Comparison of ENCODE assay signal across 32 cellular contexts in the genomic region with DNA sequence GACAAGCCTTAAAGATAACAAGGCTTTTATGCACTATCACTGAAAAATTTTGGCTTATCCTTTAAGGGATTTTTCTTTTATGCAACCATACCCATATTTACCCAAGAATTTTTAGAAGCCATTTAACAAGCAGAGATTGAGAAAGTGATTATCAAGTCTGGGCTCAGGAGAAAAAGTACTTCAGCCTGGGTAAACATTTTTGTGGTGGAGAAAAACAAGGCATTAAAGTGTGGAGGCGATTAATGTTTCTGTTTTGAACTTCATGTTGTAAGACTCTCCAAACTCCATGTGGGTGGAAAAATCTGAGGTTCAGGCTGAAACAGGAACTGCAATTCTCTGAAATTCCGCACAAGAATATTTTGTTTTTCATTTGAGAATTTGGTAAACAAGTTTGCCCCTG.
A peak's percentile ranks its signal among the peaks of the same experiment; 100 is the strongest.
DNase-seq lines count a peak whose midpoint lies in the region; TF ChIP-seq lines count a peak whose summit lies in the region.
"Had no signal": no experiment of that assay in that cellular context is flagged by ENCODE, and none has a peak within 500 bp of the region (broad histone marks: within the 10 kb centered on the region; RNA-seq: fewer than 3 reads in every experiment).

No MANE protein-coding gene starts in this region.

- no CpG with 5 or more reads among the region's 2 CpGs for WGBS in H9 (ENCODE audit: extremely low coverage, insufficient read length, low lambda C conversion rate)
- WGBS in endodermal cell (ENCODE audit: insufficient coverage in 1 of 2, insufficient read length in 1 of 2), 2 experiments: 90 to 100% methylated on average over 2 of the region's 2 CpGs

- H2AFZ ChIP-seq in H9 (ENCODE audit: low read length) (no peak overlapping the region), osteoblast (ENCODE audit: low read length) (peak overlapping the region; percentile 4)
- H2AFZ ChIP-seq: hepatocyte had no signal

- TF ChIP-seq CTCF in H9 (conservative IDR thresholded peaks at IDR 0.05) (no peak), endodermal cell (conservative IDR thresholded peaks at IDR 0.05) (peak; percentile 24), osteoblast (IDR thresholded peaks at IDR 0.05; ENCODE audit: extremely low read depth, low read depth, low read length) (no peak), dorsolateral prefrontal cortex (IDR thresholded peaks at IDR 0.05 in 54 of 56, conservative IDR thresholded peaks at IDR 0.05 in 2 of 56; ENCODE audit: low read depth in 1 of 56, partially characterized antibody in 56 of 56) (peak in 2 of 56 donors; percentile 8 to 21), right atrium auricular region (IDR thresholded peaks at IDR 0.05) (no peak)

- H3K27ac Mint-ChIP-seq in H9 (no peak overlapping the region), endodermal cell (no peak overlapping the region)
- H3K27ac Mint-ChIP-seq: activated T-helper 1 cell treated with anti-CD3 and anti-CD28 coated beads, Interleukin-12 subunit alpha, Interleukin-12 subunit beta, Interleukin-2, Interleukin-4 antibody, amounts not matched to agents 30 ng/mL and 10 ng/mL and 1 ng/mL, durations not matched to agents 14 hours and 24 hours and 36 hours; WTC11 had no signal

- no peak overlapping the region for H3K18ac ChIP-seq in H9 (ENCODE audit: insufficient read length, low read depth, low read length)

- no peak overlapping the region for H2BK15ac ChIP-seq in H9 (ENCODE audit: low read depth, low read length)

- no peak overlapping the region for H3K4me3 ChIP-seq in endodermal cell (ENCODE audit: low read length)
- no peak overlapping the region for H3K4me3 ChIP-seq in osteoblast (ENCODE audit: insufficient read depth, low read length)
- H3K4me3 ChIP-seq in dorsolateral prefrontal cortex: no peak overlapping the region
- H3K4me3 ChIP-seq in right atrium auricular region: no peak overlapping the region
- H3K4me3 ChIP-seq: A549; BLaER1 treated with 17β-estradiol and CSF1 and Interleukin-3, amounts not matched to agents 10 nM and 100 nM; colonic mucosa; gastroesophageal sphincter; hepatocyte; prostate gland; thoracic aorta had no signal

- no peaks in the 10 kb centered on the region for H3K23me2 ChIP-seq in H9 (ENCODE audit: insufficient read length, low read depth, low read length, poor library complexity, severe bottlenecking)

- no peaks in the 10 kb centered on the region for H3K79me2 ChIP-seq in H9 (ENCODE audit: insufficient read depth, low read length)
- no peaks in the 10 kb centered on the region for H3K79me2 ChIP-seq in osteoblast (ENCODE audit: insufficient read depth, low read length)
- H3K79me2 ChIP-seq: hepatocyte had no signal

- no peak overlapping the region for H3K23ac ChIP-seq in H9 (ENCODE audit: insufficient read length, low read depth, low read length)

- H3K56ac ChIP-seq in H9 (ENCODE audit: insufficient read length, low read depth, low read length): no peak overlapping the region

- H3K4me2 ChIP-seq in H9 (ENCODE audit: insufficient read depth, insufficient read length, low read length) (no peak overlapping the region), osteoblast (ENCODE audit: insufficient read depth, low read length) (no peak overlapping the region)
- H3K4me2 ChIP-seq: A549; BLaER1 treated with 17β-estradiol and CSF1 and Interleukin-3, amounts not matched to agents 10 nM and 100 nM; hepatocyte had no signal

- peak overlapping the region; percentile 60 for H2BK20ac ChIP-seq in H9 (ENCODE audit: low read depth, low read length, poor library complexity, severe bottlenecking)

- DNase-seq in AG08395 (ENCODE audit: low spot score): peak; percentile 49
- no peak for DNase-seq in H9
- no peak for DNase-seq in endodermal cell
- DNase-seq in osteoblast (ENCODE audit: insufficient read length, low spot score, missing footprints): no peak
- no peak for DNase-seq in NCI-H146 treated with DMSO at 0.1 percent for 48 hours (lab: John Stamatoyannopoulos, UW; ENCODE audit: unreplicated experiment)
- no peak for DNase-seq in dorsolateral prefrontal cortex
- no peak for DNase-seq in RPMI8226
- no peak for DNase-seq in right atrium auricular region (ENCODE audit: low spot score)
- DNase-seq: activated CD4-positive, alpha-beta T cell treated with anti-CD3 and anti-CD28 coated beads, Interleukin-2, amount 50 U/mL, for 1 hour; activated naive CD4-positive, alpha-beta T cell treated with anti-CD3 and anti-CD28 coated beads, Interleukin-2, amount 50 U/mL, for 16 hours; Caco-2; colonic mucosa; effector memory CD4-positive, alpha-beta T cell; Kasumi-1; left colon; mesendoderm; NCI-H1048; NCI-H1694 treated with DMSO at 0.1 percent for 48 hours; NCI-H2171; NCI-H526; stimulated activated naive CD8-positive, alpha-beta T cell treated with anti-CD3 and anti-CD28 coated beads, Interleukin-15, Interleukin-2, amounts not matched to agents 100 U/mL and 50 U/mL, for 24 hours; T1000 had no signal

- H4K20me1 ChIP-seq in H9 (ENCODE audit: control insufficient read depth, insufficient read depth, insufficient read length): no peaks in the 10 kb centered on the region
- H4K20me1 ChIP-seq in osteoblast (ENCODE audit: insufficient read depth, low read length): no peaks in the 10 kb centered on the region
- H4K20me1 ChIP-seq: BLaER1 treated with 17β-estradiol and CSF1 and Interleukin-3, amounts not matched to agents 10 nM and 100 nM had no signal

- no peak overlapping the region for H3K4me3 Mint-ChIP-seq in H9
- H3K4me3 Mint-ChIP-seq in endodermal cell: no peak overlapping the region
- H3K4me3 Mint-ChIP-seq: activated T-helper 1 cell treated with anti-CD3 and anti-CD28 coated beads, Interleukin-12 subunit alpha, Interleukin-12 subunit beta, Interleukin-2, Interleukin-4 antibody, amounts not matched to agents 30 ng/mL and 10 ng/mL and 1 ng/mL, durations not matched to agents 14 hours and 24 hours and 36 hours; WTC11 had no signal

- no peaks in the 10 kb centered on the region for H3K4me1 Mint-ChIP-seq in H9
- H3K4me1 Mint-ChIP-seq in endodermal cell: peaks cover 4% of the 10 kb centered on the region
- H3K4me1 Mint-ChIP-seq: WTC11 had no signal

- H2BK12ac ChIP-seq in H9 (ENCODE audit: insufficient read length, low read depth, low read length): no peak overlapping the region

- H3K9me3 ChIP-seq in H9 (ENCODE audit: control insufficient read depth, low read depth, low read length) (no peaks in the 10 kb centered on the region), endodermal cell (ENCODE audit: control insufficient read depth, low read length) (peaks cover 10% of the 10 kb centered on the region), osteoblast (ENCODE audit: low read depth, low read length) (no peaks in the 10 kb centered on the region), right atrium auricular region (peaks cover 0 to 14% of the 10 kb centered on the region in 2 donors)
- H3K9me3 ChIP-seq: colonic mucosa, prostate gland had no signal

- no peaks in the 10 kb centered on the region for H3K4me1 ChIP-seq in H9 (ENCODE audit: insufficient read depth, low read length)
- no peaks in the 10 kb centered on the region for H3K4me1 ChIP-seq in endodermal cell (ENCODE audit: control insufficient read depth, insufficient read depth, low read length)
- no peaks in the 10 kb centered on the region for H3K4me1 ChIP-seq in osteoblast (ENCODE audit: insufficient read depth, low read length)
- peaks cover 0 to 6% of the 10 kb centered on the region in 2 donors for H3K4me1 ChIP-seq in right atrium auricular region
- H3K4me1 ChIP-seq: A549; BLaER1 treated with 17β-estradiol and CSF1 and Interleukin-3, amounts not matched to agents 10 nM and 100 nM; colonic mucosa; gastroesophageal sphincter; prostate gland had no signal

- H3K36me3 ChIP-seq in endodermal cell (ENCODE audit: control insufficient read depth, insufficient read depth, low read length): no peaks in the 10 kb centered on the region
- no peaks in the 10 kb centered on the region for H3K36me3 ChIP-seq in osteoblast (ENCODE audit: insufficient read depth, low read length)
- no peaks in the 10 kb centered on the region for H3K36me3 ChIP-seq in right atrium auricular region
- H3K36me3 ChIP-seq: colonic mucosa, gastroesophageal sphincter, neutrophil, prostate gland, thoracic aorta had no signal

- no peak overlapping the region for H2BK120ac ChIP-seq in H9 (ENCODE audit: low read depth, low read length, poor library complexity, severe bottlenecking)

- peaks cover 14% of the 10 kb centered on the region in 2 experiments for H3K9me3 Mint-ChIP-seq in H9
- H3K9me3 Mint-ChIP-seq in endodermal cell: peaks cover 13% of the 10 kb centered on the region

- no peaks in the 10 kb centered on the region for H3K27me3 Mint-ChIP-seq in H9 (ENCODE audit: low read depth)
- peaks cover 18% of the 10 kb centered on the region for H3K27me3 Mint-ChIP-seq in endodermal cell (ENCODE audit: insufficient read depth)

- H3K27me3 ChIP-seq in H9 (ENCODE audit: insufficient read depth, low read length) (no peaks in the 10 kb centered on the region), endodermal cell (ENCODE audit: control insufficient read depth, insufficient read depth, low read length, poor library complexity, severe bottlenecking) (peaks cover 36% of the 10 kb centered on the region), osteoblast (ENCODE audit: insufficient read depth, low read length) (no peaks in the 10 kb centered on the region), dorsolateral prefrontal cortex (no peaks in the 10 kb centered on the region), right atrium auricular region (no peaks in the 10 kb centered on the region)
- H3K27me3 ChIP-seq: BLaER1 treated with 17β-estradiol and CSF1 and Interleukin-3, amounts not matched to agents 10 nM and 100 nM; colonic mucosa; gastroesophageal sphincter; hepatocyte; neutrophil had no signal

- no peak overlapping the region for H3T11ph ChIP-seq in H9 (ENCODE audit: low read length)

- no peak overlapping the region for H2AK5ac ChIP-seq in H9 (ENCODE audit: insufficient read length, low read length)

- H4K5ac ChIP-seq in H9 (ENCODE audit: insufficient read length, low read depth, low read length): no peak overlapping the region

- no peak overlapping the region for H3K27ac ChIP-seq in H9 (ENCODE audit: insufficient read length, low read depth, low read length)
- no peak overlapping the region for H3K27ac ChIP-seq in endodermal cell (ENCODE audit: low read depth, low read length)
- H3K27ac ChIP-seq in osteoblast (ENCODE audit: low read depth, low read length): no peak overlapping the region
- H3K27ac ChIP-seq in dorsolateral prefrontal cortex: no peak overlapping the region
- H3K27ac ChIP-seq in right atrium auricular region: no peak overlapping the region
- H3K27ac ChIP-seq: A549; BLaER1 treated with 17β-estradiol and CSF1 and Interleukin-3, amounts not matched to agents 10 nM and 100 nM; colonic mucosa; gastroesophageal sphincter; hepatocyte; HL-60; neutrophil; prostate gland; thoracic aorta had no signal

- H3K4ac ChIP-seq in H9 (ENCODE audit: low read depth, low read length): no peak overlapping the region

- no peak overlapping the region for H3K14ac ChIP-seq in H9 (ENCODE audit: insufficient read depth, low read length)

- no peak overlapping the region for H4K91ac ChIP-seq in H9 (ENCODE audit: insufficient read length, low read depth, low read length)

- H3K79me1 ChIP-seq in H9 (ENCODE audit: insufficient read depth, low read depth, low read length, poor library complexity, severe bottlenecking): no peaks in the 10 kb centered on the region

- intact Hi-C loops in dorsolateral prefrontal cortex (cut with DNase I): no loop called here

- H4K8ac ChIP-seq in H9 (replicated peaks; ENCODE audit: insufficient read length, low read depth, low read length): no peak overlapping the region

- H2BK5ac ChIP-seq in H9 (ENCODE audit: insufficient read length, low read length): no peak overlapping the region

- H3K36me3 Mint-ChIP-seq in H9 (ENCODE audit: insufficient read depth in 1 of 3, low read depth in 3 of 3) (peaks cover 6 to 15% (median 10%) of the 10 kb centered on the region in 3 experiments; a peak in 6 of 7 replicates), endodermal cell (ENCODE audit: low read depth) (no peaks in the 10 kb centered on the region)

- H3K9ac ChIP-seq in H9 (ENCODE audit: extremely low read depth, insufficient read length, low read length): no peak overlapping the region
- H3K9ac ChIP-seq in endodermal cell (ENCODE audit: extremely low read depth, low read length, poor library complexity, severe bottlenecking): no peak overlapping the region
- H3K9ac ChIP-seq: BLaER1 treated with 17β-estradiol and CSF1 and Interleukin-3, amounts not matched to agents 10 nM and 100 nM had no signal
